ENCODE assay signal across 8 cellular contexts in the genomic region with DNA sequence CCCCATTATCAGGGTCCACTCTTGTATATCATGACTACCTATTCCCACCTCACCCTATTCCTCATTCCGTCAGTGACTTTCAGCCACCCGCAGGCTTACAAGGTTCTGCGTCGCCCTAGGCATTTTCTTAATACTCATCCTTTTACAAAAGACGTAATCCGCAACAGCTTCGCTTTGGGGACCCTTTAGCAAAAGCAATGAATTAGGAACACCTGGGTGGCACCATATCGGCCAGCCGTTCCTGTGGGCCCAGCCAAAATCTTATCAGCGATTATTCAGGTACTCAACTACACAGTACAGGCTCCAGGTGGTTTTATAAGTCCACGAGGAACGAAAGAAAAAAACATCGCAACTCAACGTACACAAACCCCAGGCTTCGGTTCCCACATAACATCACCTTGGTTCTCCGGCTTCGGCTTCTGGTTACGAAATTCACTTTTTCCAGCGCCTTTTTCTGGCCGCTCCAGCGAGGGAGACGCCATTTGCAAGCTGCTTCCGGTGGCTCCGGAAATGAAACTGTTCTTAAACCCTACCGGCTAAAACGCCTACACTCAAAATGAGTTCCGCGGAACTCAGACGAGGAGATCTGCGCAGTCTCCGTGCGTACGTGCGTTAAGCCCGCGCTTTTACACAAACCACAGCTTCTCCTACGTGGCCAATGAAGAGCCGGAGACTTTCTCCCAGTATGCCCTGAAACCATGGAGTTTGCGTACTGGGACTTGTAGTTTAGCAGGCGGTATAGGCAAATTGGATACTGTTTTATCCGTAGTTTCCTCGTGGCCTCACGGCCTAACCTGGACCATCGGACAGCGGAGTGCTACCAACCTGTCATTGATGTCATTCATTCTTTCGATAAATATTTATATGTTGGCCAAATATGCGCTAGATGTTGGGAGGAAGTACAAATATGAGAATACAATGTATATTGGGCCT. TPM values are rescaled to one million over a fixed set of nuclear protein-coding genes. Genes with fewer than 3 reads are reported as not detected.
A peak's percentile ranks its signal among the peaks of the same experiment; 100 is the strongest.
DNase-seq lines count a peak whose midpoint lies in the region; ATAC-seq and TF ChIP-seq lines count a peak whose summit lies in the region.

A gene (minus strand): TSS at position 494 of the 933 bp plus-strand sequence. CDS start 12 bp downstream, at position 482.

- H3K27me3 Mint-ChIP-seq in CD8-positive, alpha-beta T cell (ENCODE audit: low read depth): no peaks in the 10 kb centered on the region

- POLR2A ChIA-PET in CD8-positive, alpha-beta T cell (lab: Charles Lee): interaction anchor here (0.8 to 2.1 kb wide), 13 partner anchors 9 to 1048 kb away, joined by 3 to 26 read pairs (median 5); a partner anchor contains a TSS

- TF ChIP-seq CTCF in CD8-positive, alpha-beta T cell (IDR thresholded peaks at IDR 0.05): no peak
- no peak for TF ChIP-seq CTCF in lower lobe of right lung (IDR thresholded peaks at IDR 0.05)

- DNase-seq in CD8-positive, alpha-beta T cell: peak; percentile 75 to 93 (median 83)
- peak; percentile 93 for DNase-seq in HS-5 (ENCODE audit: low read depth)
- peak; percentile 75 for DNase-seq in NK-92 treated with Interleukin-12 subunit alpha and Interleukin-12 subunit beta, amount 100 ng/mL, for 24 hours (lab: John Stamatoyannopoulos, UW)
- DNase-seq in activated CD8-positive, alpha-beta memory T cell treated with anti-CD3 and anti-CD28 coated beads for 24 hours: peak; percentile 89
- DNase-seq in effector CD4-positive, alpha-beta T cell: peak; percentile 84
- peak; percentile 95 for DNase-seq in lower lobe of right lung
- DNase-seq in stimulated activated CD4-positive, alpha-beta T cell treated with anti-CD3 and anti-CD28 coated beads, TNF-alpha, amount 100 ng/mL, for 24 hours (ENCODE audit: low read depth in 3 of 3): peak; percentile 78 to 86 (median 85)

- peaks cover 33% of the 10 kb centered on the region for H3K4me1 Mint-ChIP-seq in CD8-positive, alpha-beta T cell (ENCODE audit: low read depth)

- H3K4me3 Mint-ChIP-seq in CD8-positive, alpha-beta T cell: peak within 1 kb of the TSS; percentile 98

- peak within 1 kb of the TSS; percentile 89 for H3K27ac ChIP-seq in CD8-positive, alpha-beta T cell (ENCODE audit: low read depth, low read length)
- H3K27ac ChIP-seq in lower lobe of right lung: peak within 1 kb of the TSS; percentile 82

- peaks cover 26% of the 10 kb centered on the region for H3K36me3 Mint-ChIP-seq in CD8-positive, alpha-beta T cell

- CTCF ChIA-PET in CD8-positive, alpha-beta T cell (lab: Charles Lee): interaction anchor here (0.8 to 6.0 kb wide), 6 partner anchors 18 to 526 kb away, joined by 3 to 35 read pairs (median 4); a partner anchor contains a TSS

- peak within 1 kb of the TSS; percentile 98 for H3K27ac Mint-ChIP-seq in CD8-positive, alpha-beta T cell

- no peaks in the 10 kb centered on the region for H3K9me3 ChIP-seq in CD8-positive, alpha-beta T cell (ENCODE audit: low read length)
- H3K9me3 ChIP-seq in lower lobe of right lung: no peaks in the 10 kb centered on the region

- H3K4me3 ChIP-seq in CD8-positive, alpha-beta T cell (ENCODE audit: low read depth, low read length): peak within 1 kb of the TSS; percentile 93
- peak within 1 kb of the TSS; percentile 76 for H3K4me3 ChIP-seq in lower lobe of right lung

- peaks cover 18% of the 10 kb centered on the region for H3K4me1 ChIP-seq in CD8-positive, alpha-beta T cell (ENCODE audit: insufficient read depth, low read length)
- H3K4me1 ChIP-seq in lower lobe of right lung: peaks cover 19% of the 10 kb centered on the region

- intact Hi-C loops in CD8-positive, alpha-beta T cell (cut with DNase I, micrococcal nuclease): loop anchor here (1.0 to 5.0 kb wide), 12 partner anchors 31 to 1253 kb away; a partner anchor contains a TSS
- intact Hi-C loops in lower lobe of right lung (cut with DNase I): no loop called here

- H3K27me3 ChIP-seq in CD8-positive, alpha-beta T cell (ENCODE audit: insufficient read depth, low read length): no peaks in the 10 kb centered on the region
- no peaks in the 10 kb centered on the region for H3K27me3 ChIP-seq in lower lobe of right lung (ENCODE audit: low read depth)

- peaks cover 4% of the 10 kb centered on the region for H3K36me3 ChIP-seq in CD8-positive, alpha-beta T cell (ENCODE audit: insufficient read depth, low read length)
- peaks cover 16% of the 10 kb centered on the region for H3K36me3 ChIP-seq in lower lobe of right lung

- H3K9me3 Mint-ChIP-seq in CD8-positive, alpha-beta T cell: no peaks in the 10 kb centered on the region

- ATAC-seq in CD8-positive, alpha-beta T cell: peak; percentile 95
- ATAC-seq in GM19468 (IDR thresholded peaks at IDR 0.05; ENCODE audit: extremely low read depth, unreplicated experiment) (peak; percentile 91), lower lobe of right lung (peak; percentile 99)

RNA-seq across cellular contexts. Expression of the gene that starts here (rescaled TPM):
- 100 to 1,000 TPM; 158 to 161 TPM for total RNA-seq in CD8-positive, alpha-beta T cell
- 39.8 TPM for total RNA-seq in lower lobe of right lung

Comparison
In these comparisons a context has a peak if more than half of its experiments do, and no peak if none do; other contexts are left out.
1. Peak in every context shown above with its lines: DNase-seq, ATAC-seq, H3K4me3 ChIP-seq and H3K27ac ChIP-seq.